ENCODE assay signal across 9 cellular contexts in genomic region chr9:127783111-127783621, GRCh38. TPM values are rescaled to one million over a fixed set of nuclear protein-coding genes. Genes with fewer than 3 reads are reported as not detected.
DNase-seq lines count a peak whose midpoint lies in the region; ATAC-seq and TF ChIP-seq lines count a peak whose summit lies in the region.
"Had no signal": no experiment of that assay in that cellular context is flagged by ENCODE, and none has a peak within 500 bp of the region (broad histone marks: within the 10 kb centered on the region; RNA-seq: fewer than 3 reads in every experiment).

No MANE protein-coding gene starts in this region.

- peak overlapping the region; percentile 73 for H3K27ac ChIP-seq in CD8-positive, alpha-beta T cell (ENCODE audit: low read depth, low read length)

- no peaks in the 10 kb centered on the region for H3K9me3 Mint-ChIP-seq in CD8-positive, alpha-beta T cell
- no peaks in the 10 kb centered on the region for H3K9me3 Mint-ChIP-seq in activated naive CD8-positive, alpha-beta T cell treated with anti-CD3 and anti-CD28 coated beads, Interleukin-2, amount 10 ng/mL, durations not matched to agents 7 days and 5 days
- H3K9me3 Mint-ChIP-seq in neural crest cell = no peaks in the 10 kb centered on the region

- CTCF ChIA-PET in CD8-positive, alpha-beta T cell (lab: Charles Lee) = interaction anchor here (1.5 to 8.5 kb wide), 5 partner anchors 8 to 139 kb away, joined by 5 to 85 read pairs (median 55); partner anchors contain the start of gene TOR2A

- peak overlapping the region; percentile 77 for H3K4me3 Mint-ChIP-seq in CD8-positive, alpha-beta T cell
- H3K4me3 Mint-ChIP-seq in T-helper 17 cell = peak overlapping the region; percentile 86
- peak overlapping the region; percentile 87 for H3K4me3 Mint-ChIP-seq in activated naive CD8-positive, alpha-beta T cell treated with anti-CD3 and anti-CD28 coated beads, Interleukin-2, amount 10 ng/mL, durations not matched to agents 7 days and 5 days
- peak overlapping the region; percentile 83 for H3K4me3 Mint-ChIP-seq in neural crest cell

- POLR2A ChIA-PET in CD8-positive, alpha-beta T cell (lab: Charles Lee) = interaction anchor here (0.7 to 4.1 kb wide), 4 partner anchors 10 to 48 kb away, joined by 4 to 46 read pairs (median 14); partner anchors contain the start of gene TOR2A
- POLR2A ChIA-PET in activated naive CD8-positive, alpha-beta T cell treated with anti-CD3 and anti-CD28 coated beads, Interleukin-2, amount 10 ng/mL, durations not matched to agents 7 days and 5 days (lab: Charles Lee) = interaction anchor here (0.9 to 4.1 kb wide), 9 partner anchors 10 to 224 kb away, joined by 3 to 57 read pairs (median 4); partner anchors contain the start of gene TOR2A

- no peaks in the 10 kb centered on the region for H3K9me3 ChIP-seq in CD8-positive, alpha-beta T cell (ENCODE audit: low read length)
- no peaks in the 10 kb centered on the region for H3K9me3 ChIP-seq in T-helper 17 cell (ENCODE audit: control insufficient read depth, low read length, poor library complexity, severe bottlenecking)

- H3K36me3 ChIP-seq in CD8-positive, alpha-beta T cell (ENCODE audit: insufficient read depth, low read length) = peaks cover 10% of the 10 kb centered on the region

- peak overlapping the region; percentile 47 for H3K4me3 ChIP-seq in CD8-positive, alpha-beta T cell (ENCODE audit: low read depth, low read length)

- DNase-seq in CD8-positive, alpha-beta T cell = peak; percentile 57 to 85 (median 73)
- peak; percentile 51 to 60 (median 56) for DNase-seq in T-helper 17 cell
- DNase-seq in activated naive CD8-positive, alpha-beta T cell treated with anti-CD3 and anti-CD28 coated beads, Interleukin-2, amount 10 ng/mL, durations not matched to agents 7 days and 5 days = peak; percentile 83
- DNase-seq in neural crest cell (ENCODE audit: low read depth, low spot score) = no peak
- DNase-seq in SW480 (ENCODE audit: low spot score) = no peak
- no peak for DNase-seq in NCI-H2107 treated with DMSO at 0.1 percent for 48 hours (lab: John Stamatoyannopoulos, UW; ENCODE audit: unreplicated experiment)
- no peak for DNase-seq in NCI-H524 (lab: John Stamatoyannopoulos, UW)
- no peak for DNase-seq in cerebellar nuclear complex (lab: John Stamatoyannopoulos, UW)

- H3K27me3 ChIP-seq in CD8-positive, alpha-beta T cell (ENCODE audit: insufficient read depth, low read length) = no peaks in the 10 kb centered on the region

- peaks cover 75% of the 10 kb centered on the region for H3K4me1 ChIP-seq in CD8-positive, alpha-beta T cell (ENCODE audit: insufficient read depth, low read length)

- no peak for TF ChIP-seq CTCF in CD8-positive, alpha-beta T cell (IDR thresholded peaks at IDR 0.05)
- no peak for TF ChIP-seq CTCF in neural crest cell (conservative IDR thresholded peaks at IDR 0.05)

- intact Hi-C loops in CD8-positive, alpha-beta T cell (cut with DNase I, micrococcal nuclease) = loop anchor here in 1 of 2 experiments (1.0 kb wide), 1 partner anchor 345 kb away; no protein-coding TSS in a partner anchor

- peaks cover 20% of the 10 kb centered on the region for H3K36me3 Mint-ChIP-seq in CD8-positive, alpha-beta T cell
- H3K36me3 Mint-ChIP-seq in T-helper 17 cell (ENCODE audit: low read depth) (peaks cover 4% of the 10 kb centered on the region), neural crest cell (ENCODE audit: low read depth) (peaks cover 2% of the 10 kb centered on the region)
- peaks cover 17% of the 10 kb centered on the region for H3K36me3 Mint-ChIP-seq in activated naive CD8-positive, alpha-beta T cell treated with anti-CD3 and anti-CD28 coated beads, Interleukin-2, amount 10 ng/mL, durations not matched to agents 7 days and 5 days

- peak overlapping the region; percentile 96 for H3K27ac Mint-ChIP-seq in CD8-positive, alpha-beta T cell
- H3K27ac Mint-ChIP-seq in T-helper 17 cell (peak overlapping the region; percentile 95), neural crest cell (ENCODE audit: unreplicated experiment) (peak overlapping the region; percentile 43)
- H3K27ac Mint-ChIP-seq in activated naive CD8-positive, alpha-beta T cell treated with anti-CD3 and anti-CD28 coated beads, Interleukin-2, amount 10 ng/mL, durations not matched to agents 7 days and 5 days = peak overlapping the region; percentile 88

- H3K4me1 Mint-ChIP-seq in CD8-positive, alpha-beta T cell (ENCODE audit: low read depth) = peaks cover 71% of the 10 kb centered on the region
- H3K4me1 Mint-ChIP-seq in T-helper 17 cell (peaks cover 50% of the 10 kb centered on the region), neural crest cell (peaks cover 30% of the 10 kb centered on the region)
- peaks cover 58% of the 10 kb centered on the region for H3K4me1 Mint-ChIP-seq in activated naive CD8-positive, alpha-beta T cell treated with anti-CD3 and anti-CD28 coated beads, Interleukin-2, amount 10 ng/mL, durations not matched to agents 7 days and 5 days

- peak; percentile 17 for ATAC-seq in CD8-positive, alpha-beta T cell
- ATAC-seq in T-helper 17 cell = peak; percentile 21
- peak; percentile 43 for ATAC-seq in activated naive CD8-positive, alpha-beta T cell treated with anti-CD3 and anti-CD28 coated beads, Interleukin-2, amount 10 ng/mL, durations not matched to agents 7 days and 5 days (ENCODE audit: low read depth)

- H3K27me3 Mint-ChIP-seq in CD8-positive, alpha-beta T cell (ENCODE audit: low read depth) = no peaks in the 10 kb centered on the region
- H3K27me3 Mint-ChIP-seq in T-helper 17 cell = no peaks in the 10 kb centered on the region
- no peaks in the 10 kb centered on the region for H3K27me3 Mint-ChIP-seq in activated naive CD8-positive, alpha-beta T cell treated with anti-CD3 and anti-CD28 coated beads, Interleukin-2, amount 10 ng/mL, durations not matched to agents 7 days and 5 days
- H3K27me3 Mint-ChIP-seq in neural crest cell (ENCODE audit: low read depth) = peaks cover 2% of the 10 kb centered on the region

RNA-seq across cellular contexts. Expression of gene CDK9, which starts 2.7 kb away (rescaled TPM):
- total RNA-seq in CD8-positive, alpha-beta T cell = 100 to 1,000 TPM; 116 to 120 TPM
- total RNA-seq in T-helper 17 cell (100 to 1,000 TPM; 107 to 123 TPM), neural crest cell (77.0 and 84.8 TPM in 2 replicates)
- 100 to 1,000 TPM; 134 to 136 TPM for total RNA-seq in activated naive CD8-positive, alpha-beta T cell treated with anti-CD3 and anti-CD28 coated beads, Interleukin-2, amount 10 ng/mL, durations not matched to agents 7 days and 5 days

RNA-seq across cellular contexts. Expression of gene SH2D3C, which starts 4.7 kb away (rescaled TPM):
- total RNA-seq in CD8-positive, alpha-beta T cell = 1 to 10 TPM; 5.9 to 6.4 TPM
- total RNA-seq in T-helper 17 cell (10 to 100 TPM; 15.9 to 27.2 TPM), neural crest cell (6.0 and 7.2 TPM in 2 replicates)
- 10 to 100 TPM; 64.6 to 67.1 TPM for total RNA-seq in activated naive CD8-positive, alpha-beta T cell treated with anti-CD3 and anti-CD28 coated beads, Interleukin-2, amount 10 ng/mL, durations not matched to agents 7 days and 5 days
- total RNA-seq: Daoy had no signal

RNA-seq across cellular contexts. Expression of gene FPGS, which starts 19.5 kb away (rescaled TPM):
- 10 to 100 TPM; 91.9 to 95.3 TPM for total RNA-seq in CD8-positive, alpha-beta T cell
- total RNA-seq in T-helper 17 cell (10 to 100 TPM; 71.2 to 80.6 TPM), neural crest cell (64.6 and 69.9 TPM in 2 replicates)
- total RNA-seq in activated naive CD8-positive, alpha-beta T cell treated with anti-CD3 and anti-CD28 coated beads, Interleukin-2, amount 10 ng/mL, durations not matched to agents 7 days and 5 days = 100 to 1,000 TPM; 108 to 109 TPM

RNA-seq across cellular contexts. Expression of gene TOR2A, which starts 48.1 kb away (rescaled TPM):
- 1 to 10 TPM; 4.7 to 5.3 TPM for total RNA-seq in CD8-positive, alpha-beta T cell
- total RNA-seq in T-helper 17 cell = 10 to 100 TPM in 1 of 2 donors, 1 to 10 TPM in 1; 9.4 to 10.5 TPM
- total RNA-seq in activated naive CD8-positive, alpha-beta T cell treated with anti-CD3 and anti-CD28 coated beads, Interleukin-2, amount 10 ng/mL, durations not matched to agents 7 days and 5 days = 10 to 100 TPM; 21.7 to 24.4 TPM
- 25.7 and 27.4 TPM in 2 replicates for total RNA-seq in neural crest cell

Comparison
In these comparisons a context has a peak if more than half of its experiments do, and no peak if none do; other contexts are left out.
1. DNase-seq: peak in CD8-positive, alpha-beta T cell (7 of 7), T-helper 17 cell (3 of 3) and activated naive CD8-positive, alpha-beta T cell treated with anti-CD3 and anti-CD28 coated beads, Interleukin-2, amount 10 ng/mL, durations not matched to agents 7 days and 5 days (single experiment); none in neural crest cell (single experiment), SW480 (single experiment), NCI-H2107 treated with DMSO at 0.1 percent for 48 hours (single experiment), NCI-H524 (0 of 2) and cerebellar nuclear complex (0 of 2).
2. H3K27ac Mint-ChIP-seq: peak in every context shown above with its lines; median percentile 96 in CD8-positive, alpha-beta T cell; 95 in T-helper 17 cell; 88 in activated naive CD8-positive, alpha-beta T cell treated with anti-CD3 and anti-CD28 coated beads, Interleukin-2, amount 10 ng/mL, durations not matched to agents 7 days and 5 days; 43 in neural crest cell.
3. Peak in every context shown above with its lines, with median percentiles within 50 percentile points of each other: ATAC-seq and H3K4me3 Mint-ChIP-seq.